19 cellular contexts compared by ENCODE assay signal in the genomic region with DNA sequence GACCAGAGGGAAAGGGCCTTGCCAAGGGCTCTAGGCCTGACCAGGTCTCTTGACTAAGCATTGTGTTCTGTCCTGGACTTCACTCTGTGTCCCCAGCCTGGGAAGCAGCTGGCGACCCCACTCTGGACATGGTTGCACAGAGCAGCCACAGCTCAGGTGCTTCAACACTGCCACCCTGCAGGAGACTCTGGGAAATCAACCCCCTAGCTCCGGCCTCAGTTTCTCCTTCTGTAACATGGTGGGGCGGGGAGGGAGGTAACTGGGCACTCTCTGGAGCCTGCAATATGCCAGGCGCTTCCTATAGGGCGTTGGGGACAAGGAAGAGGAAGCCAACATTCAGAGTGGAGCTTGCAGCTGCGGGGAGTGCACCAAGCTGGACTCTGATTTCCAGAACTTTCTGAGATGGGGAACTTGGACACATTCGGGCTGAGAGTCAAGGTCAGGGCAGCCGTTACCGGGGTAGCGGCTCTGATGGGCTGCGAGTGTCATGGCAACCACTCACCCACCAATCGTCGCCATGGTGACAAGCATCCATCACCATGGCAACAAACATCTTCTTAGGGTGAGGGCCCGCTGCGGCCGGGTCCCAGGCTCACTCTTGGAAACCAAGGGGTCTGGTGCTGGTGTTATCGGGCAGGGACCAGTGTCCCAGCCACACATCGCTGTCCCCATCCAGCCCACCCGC. TPM values are rescaled to one million over a fixed set of nuclear protein-coding genes. Genes with fewer than 3 reads are reported as not detected.
"Had no signal": no experiment of that assay in that cellular context is flagged by ENCODE, and none has a peak within 500 bp of the region (broad histone marks: within the 10 kb centered on the region; RNA-seq: fewer than 3 reads in every experiment).

No MANE protein-coding gene starts in this region.

- ATAC-seq: activated CD8-positive, alpha-beta T cell treated with anti-CD3 and anti-CD28 coated beads, Interleukin-2, amount 10 ng/mL, durations not matched to agents 7 days and 5 days; left lobe of liver; mucosa of descending colon; natural killer cell; stimulated activated naive CD8-positive, alpha-beta T cell treated with anti-CD3 and anti-CD28 coated beads, Interleukin-15, Interleukin-2, amounts not matched to agents 100 U/mL and 50 U/mL, for 24 hours; upper lobe of right lung had no signal

- H3K4me3 ChIP-seq: ascending aorta, esophagus squamous epithelium, mucosa of descending colon, sigmoid colon, suprapubic skin, upper lobe of right lung had no signal

- DNase-seq: activated CD4-positive, alpha-beta T cell treated with anti-CD3 and anti-CD28 coated beads for 4 hours; activated CD8-positive, alpha-beta memory T cell treated with anti-CD3 and anti-CD28 coated beads, Interleukin-2, amount 50 U/mL, for 48 hours; activated CD8-positive, alpha-beta T cell treated with anti-CD3 and anti-CD28 coated beads, Interleukin-2, amount 10 ng/mL, durations not matched to agents 7 days and 5 days; activated naive CD4-positive, alpha-beta T cell; esophagus squamous epithelium; foreskin fibroblast; glutamatergic neuron; mammary epithelial cell; mucosa of descending colon; natural killer cell; sigmoid colon; stimulated activated CD4-positive, alpha-beta T cell treated with anti-CD3 and anti-CD28 coated beads, Interleukin-2, amount 100 ng/mL, for 24 hours; stimulated activated naive CD8-positive, alpha-beta T cell treated with anti-CD3 and anti-CD28 coated beads, Interleukin-15, Interleukin-2, amounts not matched to agents 100 U/mL and 50 U/mL, for 24 hours; upper lobe of right lung; WERI-Rb-1 had no signal

- H3K36me3 ChIP-seq: ascending aorta, esophagus squamous epithelium, sigmoid colon, suprapubic skin, upper lobe of right lung, WERI-Rb-1 had no signal

- H3K9me3 ChIP-seq: ascending aorta, esophagus squamous epithelium, mucosa of descending colon, sigmoid colon, suprapubic skin, upper lobe of right lung had no signal

- H3K27me3 ChIP-seq: ascending aorta, suprapubic skin, upper lobe of right lung had no signal

- H3K27ac ChIP-seq: ascending aorta, esophagus squamous epithelium, sigmoid colon, suprapubic skin, upper lobe of right lung, WERI-Rb-1 had no signal

RNA-seq across cellular contexts. Expression of gene F2RL3, which starts 12.8 kb away (rescaled TPM):
- total RNA-seq: activated T-helper 1 cell treated with anti-CD3 and anti-CD28 coated beads, Interleukin-12 subunit alpha, Interleukin-12 subunit beta, Interleukin-2, Interleukin-4 antibody, amounts not matched to agents 30 ng/mL and 10 ng/mL and 1 ng/mL, durations not matched to agents 14 hours and 24 hours and 36 hours had no signal
